ENCODE assay signal across 26 cellular contexts in genomic region chr10:28219241-28219640, GRCh38.
A peak's percentile ranks its signal among the peaks of the same experiment; 100 is the strongest.
DNase-seq lines count a peak whose midpoint lies in the region; ATAC-seq lines count a peak whose summit lies in the region.
"Had no signal": no experiment of that assay in that cellular context is flagged by ENCODE, and none has a peak within 500 bp of the region (broad histone marks: within the 10 kb centered on the region; RNA-seq: fewer than 3 reads in every experiment).

No MANE protein-coding gene starts in this region.

- no peak overlapping the region for H3K4me3 ChIP-seq in SJCRH30
- H3K4me3 ChIP-seq: gastrocnemius medialis, MG63, tibial artery had no signal

- H3K27me3 ChIP-seq in SJCRH30, result no peaks in the 10 kb centered on the region
- H3K27me3 ChIP-seq: gastrocnemius medialis, MG63, tibial artery had no signal

- H3K9me3 ChIP-seq in SJCRH30 (replicated peaks), result no peaks in the 10 kb centered on the region
- H3K9me3 ChIP-seq: gastrocnemius medialis, MG63, tibial artery had no signal

- peaks cover 24% of the 10 kb centered on the region for H3K4me1 ChIP-seq in SJCRH30
- H3K4me1 ChIP-seq: parathyroid adenoma had no signal

- no peaks in the 10 kb centered on the region for H3K36me3 ChIP-seq in SJCRH30
- H3K36me3 ChIP-seq: gastrocnemius medialis, MG63, tibial artery had no signal

- DNase-seq in ELR (ENCODE audit: low read depth) (peak; percentile 14), SJCRH30 (peak in 1 of 2 experiments; percentile 19), fibroblast of peridontal ligament (ENCODE audit: extremely low read depth) (peak; percentile 61), smooth muscle cell of the brain vasculature (ENCODE audit: low read depth, low spot score) (peak; percentile 4), AG08396 (ENCODE audit: low spot score) (no peak)
- DNase-seq in activated CD4-positive, CD25-positive, alpha-beta regulatory T cell (lab: John Stamatoyannopoulos, UW), result no peak
- no peak for DNase-seq in activated naive CD4-positive, alpha-beta T cell treated with Interleukin-2 at 50 U/mL for 16 hours
- DNase-seq: activated B cell treated with CpG ODN at 0.5 μM for 24 hours; activated CD4-positive, alpha-beta T cell treated with anti-CD3 and anti-CD28 coated beads, Interleukin-2, amount 50 U/mL, for 48 hours; activated CD8-positive, alpha-beta memory T cell treated with anti-CD3 and anti-CD28 coated beads, Interleukin-2, amount 50 U/mL, for 4 hours; activated naive CD8-positive, alpha-beta T cell treated with anti-CD3 and anti-CD28 coated beads for 36 hours; COR-L47; DND-41; effector memory CD8-positive, alpha-beta T cell; gastrocnemius medialis; hippocampal formation; MG63; NCI-H2081 treated with DMSO at 0.1 percent for 48 hours; NCI-H345; NCI-H82; right cardiac atrium; stimulated activated CD4-positive, alpha-beta T cell treated with anti-CD3 and anti-CD28 coated beads, Interleukin-15, amount 100 ng/mL, for 24 hours; stimulated activated naive CD8-positive, alpha-beta T cell treated with anti-CD3 and anti-CD28 coated beads, Interleukin-15, amount 100 ng/mL, for 72 hours; tibial artery had no signal

- H3K27ac ChIP-seq in SJCRH30, result peak overlapping the region; percentile 20
- H3K27ac ChIP-seq: gastrocnemius medialis, parathyroid adenoma, tibial artery had no signal

- no peak for ATAC-seq in HG03159 (IDR thresholded peaks at IDR 0.05; ENCODE audit: unreplicated experiment)
- ATAC-seq: effector memory CD8-positive, alpha-beta T cell; gastrocnemius medialis; right cardiac atrium; stimulated activated naive CD8-positive, alpha-beta T cell treated with anti-CD3 and anti-CD28 coated beads, Interleukin-15, amount 100 ng/mL, for 72 hours had no signal

Comparison
In these comparisons a context has a peak if more than half of its experiments do, and no peak if none do; other contexts are left out.
1. DNase-seq: peak in ELR (single experiment), fibroblast of peridontal ligament (single experiment) and smooth muscle cell of the brain vasculature (single experiment); none in activated CD4-positive, CD25-positive, alpha-beta regulatory T cell (0 of 4), AG08396 (single experiment) and activated naive CD4-positive, alpha-beta T cell treated with Interleukin-2 at 50 U/mL for 16 hours (single experiment).